In genomic region chr18:42107287-42108045, GRCh38 we compare ENCODE assay signal across 19 cellular contexts.
A peak's percentile ranks its signal among the peaks of the same experiment; 100 is the strongest.
DNase-seq lines count a peak whose midpoint lies in the region; ATAC-seq, FAIRE-seq and TF ChIP-seq lines count a peak whose summit lies in the region.
"Had no signal": no experiment of that assay in that cellular context is flagged by ENCODE, and none has a peak within 500 bp of the region (broad histone marks: within the 10 kb centered on the region; RNA-seq: fewer than 3 reads in every experiment).

No MANE protein-coding gene starts in this region.

- TF ChIP-seq EP300 in HepG2 (IDR thresholded peaks at IDR 0.05; ENCODE audit: low read depth in 2 of 2, low read length in 2 of 2) (no peak), HepG2 (CRISPR knock-in tag; IDR thresholded peaks at IDR 0.05; ENCODE audit: borderline replicate concordance) (no peak)

- H3K4me1 Mint-ChIP-seq in neural progenitor cell, result peaks cover 54% of the 10 kb centered on the region
- H3K4me1 Mint-ChIP-seq: CD14-positive monocyte had no signal

- H4K20me1 ChIP-seq in HepG2 (ENCODE audit: insufficient read depth, low read length) (no peaks in the 10 kb centered on the region), neural progenitor cell (ENCODE audit: low read depth) (no peaks in the 10 kb centered on the region)

- intact Hi-C loops in HepG2 (cut with micrococcal nuclease; ENCODE audit: unreplicated experiment) (no loop called here), right lobe of liver (cut with DNase I) (no loop called here)

- WGBS in HepG2 (ENCODE audit: low lambda C conversion rate), result 54% methylated on average over 10 of the region's 10 CpGs
- WGBS in right lobe of liver (ENCODE audit: insufficient coverage, low coverage, low lambda C conversion rate, missing lambda C conversion rate), result 80% methylated on average over 10 of the region's 10 CpGs

- H3K27ac Mint-ChIP-seq in neural progenitor cell, result peak overlapping the region; percentile 95
- H3K27ac Mint-ChIP-seq: CD14-positive monocyte, HFFc6 had no signal

- H3F3A ChIP-seq in neural progenitor cell (ENCODE audit: low read depth), result peaks cover 10% of the 10 kb centered on the region

- H3K27me3 Mint-ChIP-seq in neural progenitor cell (ENCODE audit: insufficient read depth, low read depth), result peaks cover 13% of the 10 kb centered on the region

- no peaks in the 10 kb centered on the region; a peak in 1 of 5 replicates for H3K27me3 ChIP-seq in HepG2 (ENCODE audit: control insufficient read depth in 1 of 2, insufficient read depth in 2 of 2, low read length in 2 of 2)
- no peaks in the 10 kb centered on the region for H3K27me3 ChIP-seq in right lobe of liver
- H3K27me3 ChIP-seq in neural progenitor cell, result no peaks in the 10 kb centered on the region

- H3K36me3 ChIP-seq in HepG2 (replicated peaks in 1 of 2; ENCODE audit: control insufficient read depth in 1 of 2, insufficient read depth in 2 of 2, low read length in 2 of 2) (no peaks in the 10 kb centered on the region), right lobe of liver (no peaks in the 10 kb centered on the region), neural progenitor cell (no peaks in the 10 kb centered on the region)

- H3K9ac ChIP-seq in HepG2 (ENCODE audit: insufficient read depth, low read depth, low read length), result no peak overlapping the region
- no peak overlapping the region for H3K9ac ChIP-seq in neural progenitor cell

- H3K4me3 ChIP-seq in HepG2 (replicated peaks in 1 of 3; ENCODE audit: insufficient read depth in 1 of 3, low read depth in 2 of 3, low read length in 3 of 3) (no peak overlapping the region), right lobe of liver (no peak overlapping the region), neural progenitor cell (no peak overlapping the region)

- H3K4me2 ChIP-seq in HepG2 (ENCODE audit: low read depth, low read length), result no peak overlapping the region
- peak overlapping the region; percentile 44 for H3K4me2 ChIP-seq in neural progenitor cell

- no TSS peak for BruUV-seq in HepG2 (replicated peaks; lab: Mats Ljungman, UMichigan)

- peaks cover 8% of the 10 kb centered on the region for H3K9me3 Mint-ChIP-seq in neural progenitor cell
- H3K9me3 Mint-ChIP-seq: HFFc6 had no signal

- ATAC-seq in HepG2 (no peak), right lobe of liver (no peak)
- ATAC-seq: Right ventricle myocardium inferior had no signal

- CTCF ChIA-PET in HepG2 (lab: Yijun Ruan, JAX; ENCODE audit: low intra/inter-chr PET ratio, low total read pairs), result no interaction called here

- peak overlapping the region; percentile 50 for H3K4me3 Mint-ChIP-seq in neural progenitor cell
- H3K4me3 Mint-ChIP-seq: CD14-positive monocyte, HFFc6 had no signal

- peak overlapping the region; percentile 42 for H2AFZ ChIP-seq in HepG2 (ENCODE audit: low read length)
- H2AFZ ChIP-seq in neural progenitor cell (replicated peaks), result peak overlapping the region; percentile 67

- DNase-seq in HepG2 (ENCODE audit: low spot score) (no peak), right lobe of liver (no peak), cerebellar cortex (ENCODE audit: low spot score) (peak; percentile 69), neural progenitor cell (ENCODE audit: low spot score) (peak; percentile 27), occipital lobe (lab: John Stamatoyannopoulos, UW) (no peak), NCI-H1105 (lab: John Stamatoyannopoulos, UW) (no peak), ureter (ENCODE audit: low spot score) (no peak)
- DNase-seq: EL, H7, HFFc6, KBM-7, NCI-H1092 treated with DMSO at 0.1 percent for 48 hours, NCI-H1694, NCI-H526 treated with DMSO at 0.1 percent for 48 hours had no signal

- H3K36me3 Mint-ChIP-seq in neural progenitor cell, result peaks cover 2% of the 10 kb centered on the region
- H3K36me3 Mint-ChIP-seq: CD14-positive monocyte had no signal

- no peak for TF ChIP-seq RAD21 in HepG2 (CRISPR knock-in tag; IDR thresholded peaks at IDR 0.05)

- no peaks in the 10 kb centered on the region for H3K9me3 ChIP-seq in HepG2 (ENCODE audit: low read length)
- H3K9me3 ChIP-seq in right lobe of liver, result no peaks in the 10 kb centered on the region
- H3K9me3 ChIP-seq in neural progenitor cell (ENCODE audit: low read depth), result no peaks in the 10 kb centered on the region

- H3K27ac ChIP-seq in HepG2 (ENCODE audit: extremely low read length, insufficient read depth, low read length) (no peak overlapping the region), right lobe of liver (no peak overlapping the region), neural progenitor cell (no peak overlapping the region)
- H3K27ac ChIP-seq: HL-60 had no signal

- no peaks in the 10 kb centered on the region for H3K79me2 ChIP-seq in HepG2 (ENCODE audit: insufficient read depth, low read length)
- no peaks in the 10 kb centered on the region for H3K79me2 ChIP-seq in neural progenitor cell (ENCODE audit: low read depth)

- TF ChIP-seq POLR2A in HepG2 (IDR thresholded peaks at IDR 0.05; ENCODE audit: insufficient read depth in 1 of 2, low read depth in 2 of 2, low read length in 2 of 2) (no peak), right lobe of liver (IDR thresholded peaks at IDR 0.05) (no peak)

- H3K4me1 ChIP-seq in HepG2 (ENCODE audit: insufficient read depth, low read length), result peaks cover 7% of the 10 kb centered on the region
- no peaks in the 10 kb centered on the region for H3K4me1 ChIP-seq in right lobe of liver
- peaks cover 40% of the 10 kb centered on the region for H3K4me1 ChIP-seq in neural progenitor cell

- in situ Hi-C loops in HepG2 (cut with HindIII; ENCODE audit: extremely low pct_ligation_motif_present, low pct_unique_long_range_greater_than_20kb), result loop anchor here (25.0 kb wide), 1 partner anchor 1155 kb away; no protein-coding TSS in a partner anchor

- no peak for FAIRE-seq in HepG2 (lab: Jason Lieb, UNC)
- FAIRE-seq: A204.1, GM19239 had no signal

- POLR2A ChIA-PET in HepG2 (lab: Yijun Ruan, JAX), result no interaction called here

- no peak for TF ChIP-seq CTCF in HepG2 (CRISPR knock-in tag; IDR thresholded peaks at IDR 0.05)
- TF ChIP-seq CTCF in right lobe of liver (IDR thresholded peaks at IDR 0.05), result no peak
- no peak for TF ChIP-seq CTCF in neural progenitor cell (IDR thresholded peaks at IDR 0.05)

TF ChIP-seq in HepG2, 621 proteins besides CTCF, POLR2A, EP300 and RAD21:
- TF ChIP-seq ZNF788 (CRISPR knock-in tag; IDR thresholded peaks at IDR 0.05; ENCODE audit: borderline replicate concordance) (no peak), FOXJ3 (CRISPR knock-in tag; IDR thresholded peaks at IDR 0.05; ENCODE audit: borderline replicate concordance) (no peak), IKZF5 (CRISPR knock-in tag; IDR thresholded peaks at IDR 0.05) (no peak), ZSCAN31 (CRISPR knock-in tag; IDR thresholded peaks at IDR 0.05; ENCODE audit: low read depth) (no peak), POGK (CRISPR knock-in tag; conservative IDR thresholded peaks at IDR 0.05) (no peak), FOXK1 (CRISPR knock-in tag; IDR thresholded peaks at IDR 0.05; ENCODE audit: borderline replicate concordance, low read depth) (no peak), REXO4 (CRISPR knock-in tag; IDR thresholded peaks at IDR 0.05; ENCODE audit: borderline replicate concordance) (no peak), SIX1 (CRISPR knock-in tag; IDR thresholded peaks at IDR 0.05; ENCODE audit: borderline replicate concordance) (no peak), FOXA3 (CRISPR knock-in tag; IDR thresholded peaks at IDR 0.05) (no peak), ZNF567 (CRISPR knock-in tag; IDR thresholded peaks at IDR 0.05; ENCODE audit: borderline replicate concordance) (no peak), SP140L (CRISPR knock-in tag; IDR thresholded peaks at IDR 0.05; ENCODE audit: borderline replicate concordance) (no peak), STAT6 (CRISPR knock-in tag; IDR thresholded peaks at IDR 0.05; ENCODE audit: borderline replicate concordance) (no peak), RFXANK (CRISPR knock-in tag; IDR thresholded peaks at IDR 0.05) (no peak), JARID2 (CRISPR knock-in tag; IDR thresholded peaks at IDR 0.05; ENCODE audit: insufficient replicate concordance) (no peak)
TF ChIP-seq in HepG2: peak in this region for 0.

Comparison
In these comparisons a context has a peak if more than half of its experiments do, and no peak if none do; other contexts are left out.
1. DNase-seq: peak in cerebellar cortex (single experiment) and neural progenitor cell (single experiment); none in HepG2 (single experiment), right lobe of liver (0 of 3), occipital lobe (single experiment), NCI-H1105 (single experiment) and ureter (single experiment).